16 cellular contexts compared by ENCODE assay signal in the genomic region with DNA sequence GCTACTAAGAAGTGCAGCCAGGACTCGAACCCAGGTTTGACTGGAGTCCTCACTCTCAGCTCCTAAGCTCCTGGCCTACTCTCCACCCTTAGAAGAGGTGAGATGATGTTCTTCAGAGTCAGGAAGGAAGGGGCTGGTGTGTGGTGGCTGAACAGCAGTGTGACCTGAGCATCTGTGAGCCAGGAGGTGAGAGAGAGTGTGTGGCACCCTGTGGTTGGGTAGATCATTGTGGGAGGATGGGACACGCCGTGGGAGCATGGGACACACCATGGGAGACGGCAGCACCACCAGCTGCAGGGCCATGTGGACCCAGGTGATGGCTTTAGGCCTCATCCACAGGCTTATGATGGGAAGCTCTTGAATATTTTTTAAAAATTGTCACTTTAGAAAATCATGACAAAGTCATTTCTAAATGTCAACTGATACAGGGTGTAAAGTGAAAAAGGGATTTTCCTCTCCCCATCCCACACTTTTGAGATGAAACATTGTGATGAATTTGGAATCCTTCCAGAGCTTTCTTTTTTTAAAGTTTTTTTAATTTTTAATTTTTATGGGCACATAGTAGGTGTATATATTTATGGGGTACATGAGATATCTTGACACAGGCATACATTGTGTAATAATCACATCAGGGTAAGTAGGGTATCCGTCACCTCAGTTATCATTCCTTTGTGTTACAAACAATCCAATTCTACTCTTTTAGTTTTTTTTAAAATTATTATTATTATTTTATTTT. TPM values are rescaled to one million over a fixed set of nuclear protein-coding genes. Genes with fewer than 3 reads are reported as not detected.
DNase-seq lines count a peak whose midpoint lies in the region; ATAC-seq and TF ChIP-seq lines count a peak whose summit lies in the region.
"Had no signal": no experiment of that assay in that cellular context is flagged by ENCODE, and none has a peak within 500 bp of the region (broad histone marks: within the 10 kb centered on the region; RNA-seq: fewer than 3 reads in every experiment).

No MANE protein-coding gene starts in this region.

- peaks cover 31% of the 10 kb centered on the region for H3K4me1 Mint-ChIP-seq in Caco-2 (ENCODE audit: low read depth, unreplicated experiment)
- peaks cover 0 to 24% of the 10 kb centered on the region in 2 donors for H3K4me1 Mint-ChIP-seq in natural killer cell

- H3K27ac Mint-ChIP-seq in Caco-2 (ENCODE audit: unreplicated experiment) (peak overlapping the region; percentile 4), natural killer cell (peak overlapping the region in 1 of 2 donors; percentile 85)

- BruUV-seq in Caco-2 (replicated peaks; lab: Mats Ljungman, UMichigan): no TSS peak

- H3K4me1 ChIP-seq in Caco-2: peaks cover 36% of the 10 kb centered on the region

- TF ChIP-seq CTCF in Caco-2 (IDR thresholded peaks at IDR 0.05; ENCODE audit: insufficient read depth in 1 of 2, low read depth in 1 of 2, low read length in 1 of 2, severe bottlenecking in 1 of 2, unreplicated experiment in 1 of 2): no peak
- no peak for TF ChIP-seq CTCF in natural killer cell (IDR thresholded peaks at IDR 0.05)

- intact Hi-C loops in Caco-2 (cut with micrococcal nuclease; ENCODE audit: unreplicated experiment): no loop called here
- intact Hi-C loops in natural killer cell (cut with micrococcal nuclease): no loop called here

- H3K27me3 ChIP-seq in Caco-2 (replicated peaks; ENCODE audit: control insufficient read depth, insufficient read depth, low read length): no peaks in the 10 kb centered on the region
- H3K27me3 ChIP-seq: adrenal gland, upper lobe of left lung had no signal

- ATAC-seq in GM19467 (IDR thresholded peaks at IDR 0.05; ENCODE audit: unreplicated experiment) (peak; percentile 41), natural killer cell (peak in 2 of 3 donors; percentile 49 to 91), HG03432 (IDR thresholded peaks at IDR 0.05; ENCODE audit: unreplicated experiment) (no peak), HG03571 (IDR thresholded peaks at IDR 0.05; ENCODE audit: unreplicated experiment) (no peak)
- ATAC-seq: esophagus mucosa had no signal

- DNase-seq in Caco-2: peak in 1 of 2 experiments; percentile 51
- peak; percentile 29 for DNase-seq in UCSD-AML1 (lab: John Stamatoyannopoulos, UW; ENCODE audit: unreplicated experiment)
- no peak for DNase-seq in natural killer cell
- DNase-seq in epidermal melanocyte (ENCODE audit: insufficient read length, low spot score): no peak
- no peak for DNase-seq in OCI-M2 (lab: John Stamatoyannopoulos, UW; ENCODE audit: unreplicated experiment)
- DNase-seq: activated CD8-positive, alpha-beta memory T cell treated with anti-CD3 and anti-CD28 coated beads, Interleukin-2, amount 50 U/mL, for 48 hours; AML-193; DMS79 treated with DMSO at 0.1 percent for 48 hours; GM23248; stimulated activated CD8-positive, alpha-beta memory T cell treated with anti-CD3 and anti-CD28 coated beads, Interleukin-4, amount 100 ng/mL, for 48 hours had no signal

- H3K9me3 Mint-ChIP-seq in Caco-2 (ENCODE audit: unreplicated experiment): no peaks in the 10 kb centered on the region
- H3K9me3 Mint-ChIP-seq in natural killer cell: no peaks in the 10 kb centered on the region

- H3K36me3 ChIP-seq in Caco-2 (ENCODE audit: control insufficient read depth, insufficient read depth, low read length): peaks cover 5% of the 10 kb centered on the region
- H3K36me3 ChIP-seq: adrenal gland had no signal

- POLR2A ChIA-PET in Caco-2 (lab: Charles Lee): interaction anchor here (0.6 to 2.0 kb wide), 2 partner anchors 33 to 177 kb away, joined by 4 to 6 read pairs; no protein-coding TSS in a partner anchor

- H3K4me3 ChIP-seq in Caco-2 (ENCODE audit: low read depth, low read length): no peak overlapping the region
- H3K4me3 ChIP-seq: adrenal gland, GM23248, upper lobe of left lung had no signal

- H3K4me3 Mint-ChIP-seq in Caco-2 (ENCODE audit: unreplicated experiment) (no peak overlapping the region), natural killer cell (no peak overlapping the region)

- H3K9me3 ChIP-seq in Caco-2: no peaks in the 10 kb centered on the region
- H3K9me3 ChIP-seq: adrenal gland, upper lobe of left lung had no signal

- H3K36me3 Mint-ChIP-seq in Caco-2 (ENCODE audit: insufficient read depth, unreplicated experiment): peaks cover 86% of the 10 kb centered on the region
- no peaks in the 10 kb centered on the region for H3K36me3 Mint-ChIP-seq in natural killer cell

- CTCF ChIA-PET in Caco-2 (lab: Charles Lee): interaction anchor here (0.9 kb wide), 1 partner anchor 101 kb away, joined by 9 read pairs; no protein-coding TSS in a partner anchor

- H3K27me3 Mint-ChIP-seq in Caco-2 (ENCODE audit: insufficient read depth, unreplicated experiment): no peaks in the 10 kb centered on the region
- H3K27me3 Mint-ChIP-seq in natural killer cell (ENCODE audit: low read depth in 2 of 2): no peaks in the 10 kb centered on the region

RNA-seq across cellular contexts. Expression of a gene that starts 31.6 kb away (rescaled TPM):
- 197 and 222 TPM in 2 replicates for total RNA-seq in Caco-2 (2022)
- total RNA-seq in natural killer cell: 10 to 100 TPM in 2 of 3 donors, 1 to 10 TPM in 1; 2.3 to 15.6 (median 10.5) TPM

Comparison
In these comparisons a context has a peak if more than half of its experiments do, and no peak if none do; other contexts are left out.
1. ATAC-seq: peak in GM19467 (single experiment) and natural killer cell (2 of 3); none in HG03432 (single experiment) and HG03571 (single experiment).
2. RNA of a gene that starts 31.6 kb away (total RNA-seq): 197 to 222 TPM in Caco-2; 2.3 to 15.6 TPM in natural killer cell; every median in the first group is over 10 times any median in the second.